Comparison of ENCODE assay signal across 15 cellular contexts in genomic region chr21:34813266-34813886, GRCh38.
A peak's percentile ranks its signal among the peaks of the same experiment; 100 is the strongest.
DNase-seq lines count a peak whose midpoint lies in the region; ATAC-seq and TF ChIP-seq lines count a peak whose summit lies in the region.
"Had no signal": no experiment of that assay in that cellular context is flagged by ENCODE, and none has a peak within 500 bp of the region (broad histone marks: within the 10 kb centered on the region; RNA-seq: fewer than 3 reads in every experiment).

No MANE protein-coding gene starts in this region.

- no peak overlapping the region for H2BK120ac ChIP-seq in mesenchymal stem cell (ENCODE audit: low read depth, low read length)
- no peak overlapping the region for H2BK120ac ChIP-seq in mesendoderm (ENCODE audit: low read depth, low read length)

- peaks cover 24% of the 10 kb centered on the region for H3K36me3 ChIP-seq in brain microvascular endothelial cell (replicated peaks)
- H3K36me3 ChIP-seq in mesenchymal stem cell (ENCODE audit: control insufficient read depth in 1 of 2, insufficient read depth in 2 of 2, low read depth in 1 of 2, low read length in 2 of 2) = peaks cover 22 to 93% of the 10 kb centered on the region in 2 experiments
- H3K36me3 ChIP-seq in mesendoderm (ENCODE audit: control insufficient read depth, insufficient read depth, low read length) = no peaks in the 10 kb centered on the region
- peaks cover 0 to 85% (median 0%) of the 10 kb centered on the region in 9 donors for H3K36me3 ChIP-seq in heart left ventricle

- WGBS in mesenchymal stem cell = 76% methylated on average over 10 of the region's 10 CpGs
- no CpG with 5 or more reads among the region's 10 CpGs for WGBS in mesendoderm (ENCODE audit: extremely low coverage, insufficient coverage, low lambda C conversion rate)
- WGBS in heart left ventricle, 4 donors = 92 to 93% (median 92%) methylated on average over 7 to 10 of the region's 10 CpGs

- peak overlapping the region in 1 of 2 experiments; percentile 49 for H3K14ac ChIP-seq in mesenchymal stem cell (ENCODE audit: low read length in 2 of 2)

- TF ChIP-seq CTCF in AG09309 (IDR thresholded peaks at IDR 0.05; ENCODE audit: control insufficient read depth, insufficient read depth, low read depth, low read length, missing control alignments) = no peak
- TF ChIP-seq CTCF in brain microvascular endothelial cell (IDR thresholded peaks at IDR 0.05; ENCODE audit: low read depth, low read length, missing control alignments) = no peak
- TF ChIP-seq CTCF in heart left ventricle (IDR thresholded peaks at IDR 0.05) = no peak

- peak overlapping the region; percentile 8 for H2AK5ac ChIP-seq in mesenchymal stem cell (ENCODE audit: low read length, severe bottlenecking)
- no peak overlapping the region for H2AK5ac ChIP-seq in mesendoderm (ENCODE audit: low read length)

- DNase-seq in AG09309 (ENCODE audit: low read depth) (peak; percentile 61), HT1080 (ENCODE audit: low read depth) (peak; percentile 85), brain microvascular endothelial cell (peak; percentile 72), mesenchymal stem cell (peak; percentile 86), mesendoderm (no peak), heart left ventricle (no peak), cerebellar cortex (ENCODE audit: low spot score) (no peak)
- DNase-seq in stimulated activated naive CD4-positive, alpha-beta T cell (lab: John Stamatoyannopoulos, UW) = no peak
- DNase-seq: activated CD4-positive, CD25-positive, alpha-beta regulatory T cell treated with anti-CD3 and anti-CD28 coated beads, Interleukin-2, amount 50 U/mL, for 72 hours; activated gamma-delta T cell; H9; posterior cingulate gyrus; SHP77 treated with DMSO at 0.1 percent for 48 hours; testis had no signal

- H3K4me3 ChIP-seq in AG09309 (ENCODE audit: control insufficient read depth, low read depth, low read length) (no peak overlapping the region), brain microvascular endothelial cell (ENCODE audit: low read depth, low read length) (no peak overlapping the region), mesenchymal stem cell (ENCODE audit: insufficient read depth in 1 of 2, low read depth in 1 of 2, low read length in 2 of 2) (peak overlapping the region in 1 of 2 experiments; percentile 1), mesendoderm (ENCODE audit: low read length) (no peak overlapping the region), heart left ventricle (no peak overlapping the region)
- H3K4me3 ChIP-seq: lung, testis had no signal

- peak overlapping the region; percentile 92 for H4K91ac ChIP-seq in mesenchymal stem cell (ENCODE audit: low read length)

- H3K56ac ChIP-seq in mesendoderm (ENCODE audit: low read length) = no peak overlapping the region

- H3K4me1 ChIP-seq in mesenchymal stem cell (ENCODE audit: control insufficient read depth, insufficient read depth, low read depth, low read length) = peaks cover 28% of the 10 kb centered on the region
- no peaks in the 10 kb centered on the region for H3K4me1 ChIP-seq in mesendoderm (ENCODE audit: control insufficient read depth, low read depth, low read length)
- H3K4me1 ChIP-seq in heart left ventricle = peaks cover 0 to 54% (median 0%) of the 10 kb centered on the region in 12 donors

- H4K5ac ChIP-seq in mesendoderm (ENCODE audit: low read length) = no peak overlapping the region

- H2BK15ac ChIP-seq in mesenchymal stem cell (ENCODE audit: low read depth, poor library complexity, severe bottlenecking) = peak overlapping the region; percentile 45
- H2BK15ac ChIP-seq in mesendoderm (replicated peaks; ENCODE audit: low read depth) = no peak overlapping the region

- H3K4me2 ChIP-seq in mesenchymal stem cell (ENCODE audit: low read length, poor library complexity, severe bottlenecking) = no peak overlapping the region
- no peak overlapping the region for H3K4me2 ChIP-seq in mesendoderm (ENCODE audit: low read length)

- no peaks in the 10 kb centered on the region for H3K27me3 ChIP-seq in brain microvascular endothelial cell (replicated peaks)
- no peaks in the 10 kb centered on the region for H3K27me3 ChIP-seq in mesenchymal stem cell (ENCODE audit: control insufficient read depth in 1 of 2, insufficient read depth in 1 of 2, low read length in 2 of 2)
- no peaks in the 10 kb centered on the region for H3K27me3 ChIP-seq in mesendoderm (ENCODE audit: insufficient read depth, low read length, poor library complexity)
- H3K27me3 ChIP-seq in heart left ventricle = no peaks in the 10 kb centered on the region
- H3K27me3 ChIP-seq: testis had no signal

- intact Hi-C loops in heart left ventricle (cut with DNase I) = no loop called here

- H2BK5ac ChIP-seq in mesenchymal stem cell (ENCODE audit: low read depth, low read length, poor library complexity, severe bottlenecking) (no peak overlapping the region), mesendoderm (ENCODE audit: low read length) (no peak overlapping the region)

- H3K23ac ChIP-seq in mesenchymal stem cell (ENCODE audit: low read length in 2 of 2) = no peak overlapping the region
- no peak overlapping the region for H3K23ac ChIP-seq in mesendoderm (ENCODE audit: low read length)

- H3K79me1 ChIP-seq in mesenchymal stem cell (replicated peaks; ENCODE audit: low read length, poor library complexity, severe bottlenecking) (peaks cover 21% of the 10 kb centered on the region), mesendoderm (ENCODE audit: low read length) (no peaks in the 10 kb centered on the region)

- H3K9me3 ChIP-seq in mesenchymal stem cell (ENCODE audit: control insufficient read depth, low read length) (no peaks in the 10 kb centered on the region), heart left ventricle (no peaks in the 10 kb centered on the region)
- H3K9me3 ChIP-seq: testis had no signal

- no peak for ATAC-seq in heart left ventricle

- peak overlapping the region; percentile 61 to 69 for H2BK12ac ChIP-seq in mesenchymal stem cell (ENCODE audit: low read length in 2 of 2)

- no peaks in the 10 kb centered on the region for H3K79me2 ChIP-seq in mesendoderm (ENCODE audit: control insufficient read depth, insufficient read depth, low read length)

- H3K18ac ChIP-seq in mesenchymal stem cell (ENCODE audit: low read depth in 1 of 2, low read length in 2 of 2) (peak overlapping the region; percentile 17 to 81), mesendoderm (ENCODE audit: low read length) (no peak overlapping the region)

- in situ Hi-C loops in brain microvascular endothelial cell (cut with HindIII; ENCODE audit: low pct_ligation_motif_present, low sequenced_read_pairs) = no loop called here

- H3K4ac ChIP-seq in mesenchymal stem cell (ENCODE audit: low read depth in 1 of 2, low read length in 2 of 2) (peak overlapping the region; percentile 35 to 41), mesendoderm (ENCODE audit: low read depth, low read length) (no peak overlapping the region)

- H3K9ac ChIP-seq in mesenchymal stem cell (ENCODE audit: low read length) (peak overlapping the region; percentile 33), mesendoderm (ENCODE audit: low read length) (no peak overlapping the region)

- peak overlapping the region; percentile 88 for H3K27ac ChIP-seq in brain microvascular endothelial cell
- peak overlapping the region; percentile 2 for H3K27ac ChIP-seq in mesenchymal stem cell (ENCODE audit: low read length, poor library complexity, severe bottlenecking)
- H3K27ac ChIP-seq in mesendoderm (ENCODE audit: low read depth, low read length) = no peak overlapping the region
- H3K27ac ChIP-seq in heart left ventricle = no peak overlapping the region
- H3K27ac ChIP-seq: testis had no signal

- no peak overlapping the region for H2AFZ ChIP-seq in mesenchymal stem cell (ENCODE audit: low read depth, low read length)

- TF ChIP-seq POLR2A in heart left ventricle (IDR thresholded peaks at IDR 0.05) = no peak

- H4K8ac ChIP-seq in mesenchymal stem cell (ENCODE audit: low read length) (peak overlapping the region; percentile 73), mesendoderm (ENCODE audit: low read depth, low read length) (no peak overlapping the region)

Comparison
In these comparisons a context has a peak if more than half of its experiments do, and no peak if none do; other contexts are left out.
1. DNase-seq: peak in AG09309 (single experiment), HT1080 (single experiment), brain microvascular endothelial cell (single experiment) and mesenchymal stem cell (single experiment); none in stimulated activated naive CD4-positive, alpha-beta T cell (0 of 6), mesendoderm (single experiment), heart left ventricle (0 of 5) and cerebellar cortex (single experiment).
2. H3K27ac ChIP-seq: peak in brain microvascular endothelial cell (single experiment) and mesenchymal stem cell (single experiment); none in mesendoderm (single experiment) and heart left ventricle (0 of 12).